In the genomic region with DNA sequence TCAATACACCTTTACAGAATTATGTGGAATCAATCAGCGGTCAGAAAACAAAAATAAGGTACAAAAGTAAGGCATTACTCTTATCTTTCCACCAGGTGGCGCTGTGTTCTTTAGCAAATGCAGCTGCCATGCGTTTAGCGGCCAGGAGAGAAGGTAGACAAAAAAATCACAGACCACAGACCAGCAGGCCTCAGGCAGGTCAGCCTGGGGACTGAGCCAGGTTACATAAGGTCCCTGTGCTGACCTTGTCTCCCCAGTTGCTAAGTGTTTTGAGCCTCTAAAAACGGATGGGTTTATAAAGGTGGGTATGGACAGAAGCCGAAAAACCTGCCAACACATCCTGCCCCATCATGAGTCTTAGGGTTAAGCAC, we compare ENCODE assay signal across 8 cellular contexts. TPM values are rescaled to one million over a fixed set of nuclear protein-coding genes. Genes with fewer than 3 reads are reported as not detected.
DNase-seq lines count a peak whose midpoint lies in the region; ATAC-seq and TF ChIP-seq lines count a peak whose summit lies in the region.

No MANE protein-coding gene starts in this region.

- intact Hi-C loops in activated CD4-positive, alpha-beta T cell treated with anti-CD3 and anti-CD28 coated beads, Interleukin-2, amount 10 ng/mL, durations not matched to agents 24 days and 14 days (cut with micrococcal nuclease): loop anchor here (1.0 to 5.0 kb wide), 3 partner anchors 61 to 188 kb away; a partner anchor contains a TSS

- peaks cover 0 to 12% of the 10 kb centered on the region in 2 donors for H3K4me1 ChIP-seq in lung (ENCODE audit: control insufficient read depth in 2 of 2, insufficient read depth in 2 of 2, low read length in 2 of 2)

- H3K9me3 ChIP-seq in lung (ENCODE audit: control insufficient read depth in 2 of 2, insufficient read depth in 1 of 2, low read length in 1 of 2): no peaks in the 10 kb centered on the region

- H3K9me3 Mint-ChIP-seq in activated CD4-positive, alpha-beta T cell treated with anti-CD3 and anti-CD28 coated beads, Interleukin-2, amount 10 ng/mL, durations not matched to agents 24 days and 14 days: no peaks in the 10 kb centered on the region

- WGBS in lung, 2 donors: 20 to 22% methylated on average over 6 of the region's 6 CpGs

- H3K4me3 Mint-ChIP-seq in activated CD4-positive, alpha-beta T cell treated with anti-CD3 and anti-CD28 coated beads, Interleukin-2, amount 10 ng/mL, durations not matched to agents 24 days and 14 days: no peak overlapping the region

- peak; percentile 79 for TF ChIP-seq CTCF in lung (IDR thresholded peaks at IDR 0.05; ENCODE audit: control extremely low read depth, extremely low read depth)

- no peak for ATAC-seq in lung (ENCODE audit: insufficient read depth, low FRiP score)
- no peak for ATAC-seq in HG03457 (IDR thresholded peaks at IDR 0.05; ENCODE audit: unreplicated experiment)

- no peak overlapping the region for H3K4me3 ChIP-seq in lung

- H3K27ac Mint-ChIP-seq in activated CD4-positive, alpha-beta T cell treated with anti-CD3 and anti-CD28 coated beads, Interleukin-2, amount 10 ng/mL, durations not matched to agents 24 days and 14 days: no peak overlapping the region

- peak; percentile 87 for DNase-seq in COLO829 (ENCODE audit: low spot score)
- DNase-seq in HK-2 (ENCODE audit: unreplicated experiment): peak; percentile 67
- DNase-seq in NCI-H748 (lab: John Stamatoyannopoulos, UW; ENCODE audit: unreplicated experiment): peak; percentile 79
- DNase-seq in activated CD4-positive, alpha-beta T cell treated with anti-CD3 and anti-CD28 coated beads, Interleukin-2, amount 10 ng/mL, durations not matched to agents 24 days and 14 days: peak; percentile 91
- peak; percentile 77 for DNase-seq in ecto neural progenitor cell (ENCODE audit: low spot score)
- DNase-seq in lung (ENCODE audit: low spot score): peak; percentile 69
- peak; percentile 75 for DNase-seq in stimulated activated CD8-positive, alpha-beta memory T cell treated with anti-CD3 and anti-CD28 coated beads, Interleukin-4, amount 100 ng/mL, for 48 hours

- H3K36me3 Mint-ChIP-seq in activated CD4-positive, alpha-beta T cell treated with anti-CD3 and anti-CD28 coated beads, Interleukin-2, amount 10 ng/mL, durations not matched to agents 24 days and 14 days (ENCODE audit: low read depth): peaks cover 4% of the 10 kb centered on the region

- H3K4me1 Mint-ChIP-seq in activated CD4-positive, alpha-beta T cell treated with anti-CD3 and anti-CD28 coated beads, Interleukin-2, amount 10 ng/mL, durations not matched to agents 24 days and 14 days: peaks cover 27% of the 10 kb centered on the region

- peaks cover 0 to 10% of the 10 kb centered on the region in 2 donors for H3K36me3 ChIP-seq in lung (ENCODE audit: control insufficient read depth in 2 of 2, insufficient read depth in 2 of 2, low read length in 2 of 2)

- H3K27me3 Mint-ChIP-seq in activated CD4-positive, alpha-beta T cell treated with anti-CD3 and anti-CD28 coated beads, Interleukin-2, amount 10 ng/mL, durations not matched to agents 24 days and 14 days: no peaks in the 10 kb centered on the region

- H3K27me3 ChIP-seq in lung (ENCODE audit: control insufficient read depth, insufficient read depth): no peaks in the 10 kb centered on the region

- peak overlapping the region in 1 of 2 donors; percentile 42 for H3K27ac ChIP-seq in lung (ENCODE audit: low read depth in 1 of 2, low read length in 1 of 2)

RNA-seq across cellular contexts. Expression of a gene that starts 2.8 kb away (rescaled TPM):
- total RNA-seq in activated CD4-positive, alpha-beta T cell treated with anti-CD3 and anti-CD28 coated beads, Interleukin-2, amount 10 ng/mL, durations not matched to agents 24 days and 14 days: 94.3 and 94.7 TPM in 2 replicates
- 10 to 100 TPM; 12.3 to 13.6 TPM for total RNA-seq in lung
- polyA plus RNA-seq in lung: 10 to 100 TPM; 16.4 to 26.6 TPM

RNA-seq across cellular contexts. Expression of a gene that starts 12.3 kb away (rescaled TPM):
- total RNA-seq in activated CD4-positive, alpha-beta T cell treated with anti-CD3 and anti-CD28 coated beads, Interleukin-2, amount 10 ng/mL, durations not matched to agents 24 days and 14 days: 3.4 and 4.8 TPM in 2 replicates
- total RNA-seq in lung: 10 to 100 TPM in 1 of 2 donors, 1 to 10 TPM in 1; 9.7 to 14.8 TPM
- 1 to 10 TPM; 3.7 to 8.3 TPM for polyA plus RNA-seq in lung
